1 cellular context compared by ENCODE assay signal in genomic region chr3:64161481-64161952, GRCh38.
TF ChIP-seq lines count a peak whose summit lies in the region.

No MANE protein-coding gene starts in this region.

TF ChIP-seq in H1, 55 proteins besides CTCF, POLR2A, EP300 and RAD21 (continued from another document):
- TF ChIP-seq, protein P1, sequence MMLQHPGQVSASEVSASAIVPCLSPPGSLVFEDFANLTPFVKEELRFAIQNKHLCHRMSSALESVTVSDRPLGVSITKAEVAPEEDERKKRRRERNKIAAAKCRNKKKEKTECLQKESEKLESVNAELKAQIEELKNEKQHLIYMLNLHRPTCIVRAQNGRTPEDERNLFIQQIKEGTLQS (IDR thresholded peaks at IDR 0.05; ENCODE audit: insufficient read depth, low read depth, low read length): no peak
- TF ChIP-seq, protein P2, sequence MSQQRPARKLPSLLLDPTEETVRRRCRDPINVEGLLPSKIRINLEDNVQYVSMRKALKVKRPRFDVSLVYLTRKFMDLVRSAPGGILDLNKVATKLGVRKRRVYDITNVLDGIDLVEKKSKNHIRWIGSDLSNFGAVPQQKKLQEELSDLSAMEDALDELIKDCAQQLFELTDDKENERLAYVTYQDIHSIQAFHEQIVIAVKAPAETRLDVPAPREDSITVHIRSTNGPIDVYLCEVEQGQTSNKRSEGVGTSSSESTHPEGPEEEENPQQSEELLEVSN (IDR thresholded peaks at IDR 0.05): no peak
- TF ChIP-seq GTF2F1 (IDR thresholded peaks at IDR 0.05; ENCODE audit: borderline replicate concordance, low read depth, low read length) (no peak), RNF2 (IDR thresholded peaks at IDR 0.05; ENCODE audit: borderline replicate concordance, low read depth, low read length, missing control alignments, poor library complexity, severe bottlenecking) (no peak), FOSL1 (IDR thresholded peaks at IDR 0.05; ENCODE audit: insufficient read depth, low read depth, low read length) (no peak), RBBP5 (IDR thresholded peaks at IDR 0.05; ENCODE audit: borderline replicate concordance, low read depth, low read length) (no peak), KDM4A (IDR thresholded peaks at IDR 0.05; ENCODE audit: low read depth, low read length, severe bottlenecking) (no peak), BACH1 (IDR thresholded peaks at IDR 0.05; ENCODE audit: low read length) (no peak), BRCA1 (IDR thresholded peaks at IDR 0.05; ENCODE audit: low read depth, low read length) (no peak), CHD2 (IDR thresholded peaks at IDR 0.05; ENCODE audit: low read length) (no peak), EGR1 (IDR thresholded peaks at IDR 0.05; ENCODE audit: borderline replicate concordance, low read depth, low read length) (no peak), CEBPB (IDR thresholded peaks at IDR 0.05; ENCODE audit: low read depth, low read length) (no peak)
- TF ChIP-seq, protein P3, sequence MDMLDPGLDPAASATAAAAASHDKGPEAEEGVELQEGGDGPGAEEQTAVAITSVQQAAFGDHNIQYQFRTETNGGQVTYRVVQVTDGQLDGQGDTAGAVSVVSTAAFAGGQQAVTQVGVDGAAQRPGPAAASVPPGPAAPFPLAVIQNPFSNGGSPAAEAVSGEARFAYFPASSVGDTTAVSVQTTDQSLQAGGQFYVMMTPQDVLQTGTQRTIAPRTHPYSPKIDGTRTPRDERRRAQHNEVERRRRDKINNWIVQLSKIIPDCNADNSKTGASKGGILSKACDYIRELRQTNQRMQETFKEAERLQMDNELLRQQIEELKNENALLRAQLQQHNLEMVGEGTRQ (IDR thresholded peaks at IDR 0.05; ENCODE audit: low read length): no peak
